ENCODE assay signal across 1 cellular context in the genomic region with DNA sequence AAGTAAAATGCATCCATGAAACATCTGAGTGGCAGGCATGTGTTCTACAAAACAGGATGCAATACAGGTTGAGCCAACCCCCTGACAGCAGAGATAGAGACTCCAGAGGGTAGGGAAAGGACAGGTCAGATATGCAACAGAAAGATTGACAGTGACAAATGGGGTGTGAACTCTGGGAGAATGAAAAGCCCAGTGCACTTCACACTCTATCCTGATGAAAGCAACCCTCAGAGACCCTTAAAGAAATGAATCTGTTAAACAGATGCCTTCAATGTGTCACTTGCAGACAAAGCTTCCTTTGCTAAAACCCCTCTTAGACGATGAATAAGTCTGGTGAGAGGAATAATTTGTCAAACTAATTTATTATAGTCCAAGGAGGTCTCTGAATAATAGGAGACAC.
TF ChIP-seq lines count a peak whose summit lies in the region.

No MANE protein-coding gene starts in this region.

TF ChIP-seq in HEK293, 187 proteins besides CTCF, POLR2A, EP300 and RAD21 (continued from another document):
- TF ChIP-seq ZNF792 (tag by site-specific recombination; IDR thresholded peaks at IDR 0.05): no peak
- TF ChIP-seq GLI4 (tag by site-specific recombination; IDR thresholded peaks at IDR 0.05): no peak
